8 cellular contexts compared by ENCODE assay signal in genomic region chr11:82899191-82899820, GRCh38. TPM values are rescaled to one million over a fixed set of nuclear protein-coding genes. Genes with fewer than 3 reads are reported as not detected.
DNase-seq lines count a peak whose midpoint lies in the region; ATAC-seq and TF ChIP-seq lines count a peak whose summit lies in the region.

No MANE protein-coding gene starts in this region.

- no peaks in the 10 kb centered on the region for H3K27me3 ChIP-seq in iPS-15b (ENCODE audit: control insufficient read depth, insufficient read depth, low read length)
- no peaks in the 10 kb centered on the region for H3K27me3 ChIP-seq in suprapubic skin

- TF ChIP-seq POLR2A in suprapubic skin (IDR thresholded peaks at IDR 0.05): no peak

- H3K27ac ChIP-seq in suprapubic skin: no peak overlapping the region

- no peak for ATAC-seq in activated B cell treated with CpG ODN at 0.5 μM for 24 hours (ENCODE audit: low read depth)
- ATAC-seq in GM21390 (IDR thresholded peaks at IDR 0.05; ENCODE audit: unreplicated experiment): no peak
- ATAC-seq in HG03025 (IDR thresholded peaks at IDR 0.05; ENCODE audit: low FRiP score, unreplicated experiment): no peak

- H3K27ac Mint-ChIP-seq in activated B cell treated with CpG ODN at 0.5 μM for 24 hours: peak overlapping the region; percentile 99

- H3K4me1 ChIP-seq in iPS-15b (ENCODE audit: control insufficient read depth, insufficient read depth, low read length) (peaks cover 8% of the 10 kb centered on the region), suprapubic skin (peaks cover 42% of the 10 kb centered on the region)

- H3K4me1 Mint-ChIP-seq in activated B cell treated with CpG ODN at 0.5 μM for 24 hours: peaks cover 66% of the 10 kb centered on the region

- no peaks in the 10 kb centered on the region for H3K36me3 ChIP-seq in iPS-15b (ENCODE audit: control insufficient read depth, insufficient read depth, low read length)
- no peaks in the 10 kb centered on the region for H3K36me3 ChIP-seq in suprapubic skin

- H3K4me3 ChIP-seq in HFF-Myc (replicated peaks; ENCODE audit: low read depth, low read length) (peak overlapping the region; percentile 74), iPS-15b (ENCODE audit: low read depth, low read length) (peak overlapping the region; percentile 96), suprapubic skin (peak overlapping the region; percentile 78)

- no peaks in the 10 kb centered on the region for H3K27me3 Mint-ChIP-seq in activated B cell treated with CpG ODN at 0.5 μM for 24 hours

- TF ChIP-seq EP300 in suprapubic skin (IDR thresholded peaks at IDR 0.05): no peak

- H3K9me3 Mint-ChIP-seq in activated B cell treated with CpG ODN at 0.5 μM for 24 hours: peaks cover 4% of the 10 kb centered on the region

- DNase-seq in Ammon's horn (ENCODE audit: low spot score): peak; percentile 6
- DNase-seq in HFF-Myc (ENCODE audit: extremely low read depth, low read depth): no peak
- DNase-seq in activated B cell treated with CpG ODN at 0.5 μM for 24 hours: no peak
- DNase-seq in suprapubic skin (ENCODE audit: low spot score in 2 of 2): no peak
- DNase-seq in NCI-H2029 (lab: John Stamatoyannopoulos, UW): no peak

- H3K9ac ChIP-seq in iPS-15b (ENCODE audit: low read depth, low read length): no peak overlapping the region

- H3K36me3 Mint-ChIP-seq in activated B cell treated with CpG ODN at 0.5 μM for 24 hours (ENCODE audit: low read depth): peaks cover 21% of the 10 kb centered on the region

- no peak for TF ChIP-seq CTCF in HFF-Myc (IDR thresholded peaks at IDR 0.05; ENCODE audit: low read depth, low read length, missing control alignments)
- no peak for TF ChIP-seq CTCF in activated B cell treated with CpG ODN at 0.5 μM for 24 hours (IDR thresholded peaks at IDR 0.05)
- no peak for TF ChIP-seq CTCF in suprapubic skin (IDR thresholded peaks at IDR 0.05)

- WGBS in suprapubic skin: 34% methylated on average over 3 of the region's 3 CpGs

- intact Hi-C loops in activated B cell treated with CpG ODN at 0.5 μM for 24 hours (cut with micrococcal nuclease): no loop called here

- H3K4me3 Mint-ChIP-seq in activated B cell treated with CpG ODN at 0.5 μM for 24 hours: peak overlapping the region; percentile 100

- CTCF ChIA-PET in activated B cell treated with CpG ODN at 0.5 μM for 24 hours (lab: Charles Lee): interaction anchor here (1.4 to 5.1 kb wide), 4 partner anchors 11 to 351 kb away, joined by 3 to 39 read pairs (median 5); no protein-coding TSS in a partner anchor

- POLR2A ChIA-PET in activated B cell treated with CpG ODN at 0.5 μM for 24 hours (lab: Charles Lee): interaction anchor here (1.1 to 4.4 kb wide), 6 partner anchors 24 to 386 kb away, joined by 3 to 86 read pairs (median 32); partner anchors contain the start of genes ANKRD42, CCDC90B and PCF11

- H3K9me3 ChIP-seq in iPS-15b (ENCODE audit: control insufficient read depth, insufficient read depth, low read length) (no peaks in the 10 kb centered on the region), suprapubic skin (no peaks in the 10 kb centered on the region)

RNA-seq across cellular contexts. Expression of gene PRCP, which starts 0.9 kb away (rescaled TPM):
- total RNA-seq in activated B cell treated with CpG ODN at 0.5 μM for 24 hours (29.8 and 34.8 TPM in 2 replicates), suprapubic skin (10 to 100 TPM; 36.0 to 50.9 (median 50.4) TPM)

RNA-seq across cellular contexts. Expression of gene DDIAS, which starts 2.2 kb away (rescaled TPM):
- total RNA-seq in activated B cell treated with CpG ODN at 0.5 μM for 24 hours (4.4 and 4.7 TPM in 2 replicates), suprapubic skin (1 to 10 TPM; 1.5 to 5.7 (median 4.1) TPM)
